ENCODE assay signal across 16 cellular contexts in the genomic region with DNA sequence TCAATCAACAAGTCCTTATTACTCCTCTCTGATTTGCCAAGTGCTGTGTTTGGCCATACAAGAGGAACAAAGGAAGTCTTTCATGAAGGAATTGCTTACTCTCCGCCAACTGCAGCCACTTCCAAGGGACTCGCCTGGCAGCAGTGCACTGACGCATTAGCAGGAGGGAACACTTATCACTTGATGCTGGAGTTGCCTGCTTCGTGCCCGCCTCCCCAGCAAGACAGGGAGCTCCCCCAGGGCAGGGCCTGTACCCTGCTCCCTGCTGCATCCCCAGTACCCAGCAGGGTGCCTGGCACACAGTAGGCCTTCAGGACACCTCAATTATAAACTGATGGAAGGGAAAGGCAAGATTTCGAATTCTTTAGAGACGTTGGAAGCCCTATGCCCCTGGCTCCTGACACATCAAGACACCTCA.
DNase-seq lines count a peak whose midpoint lies in the region; ATAC-seq and TF ChIP-seq lines count a peak whose summit lies in the region.
"Had no signal": no experiment of that assay in that cellular context is flagged by ENCODE, and none has a peak within 500 bp of the region (broad histone marks: within the 10 kb centered on the region; RNA-seq: fewer than 3 reads in every experiment).

No MANE protein-coding gene starts in this region.

- no peaks in the 10 kb centered on the region for H3K4me1 ChIP-seq in uterus

- intact Hi-C loops in uterus (cut with DNase I; ENCODE audit: low total_unique reads) = no loop called here

- no peak for ATAC-seq in GM21423 (IDR thresholded peaks at IDR 0.05; ENCODE audit: unreplicated experiment)

- no peaks in the 10 kb centered on the region for H3K9me3 ChIP-seq in uterus

- H3K4me3 ChIP-seq in uterus = no peak overlapping the region

- TF ChIP-seq POLR2A in uterus (IDR thresholded peaks at IDR 0.05) = no peak

- peak overlapping the region; percentile 11 for H3K27ac ChIP-seq in substantia nigra (ENCODE audit: low read depth, low read length, poor library complexity, severe bottlenecking)
- no peak overlapping the region for H3K27ac ChIP-seq in uterus
- H3K27ac ChIP-seq: 22Rv1, VCaP had no signal

- H3K27me3 ChIP-seq in uterus = no peaks in the 10 kb centered on the region

- DNase-seq in DMS79 (lab: John Stamatoyannopoulos, UW) = peak; percentile 4
- DNase-seq in DMS79 treated with DMSO at 0.1 percent for 48 hours (lab: John Stamatoyannopoulos, UW) = no peak
- DNase-seq in foreskin melanocyte = peak; percentile 62
- DNase-seq in midbrain (lab: John Stamatoyannopoulos, UW) = peak; percentile 82
- DNase-seq in substantia nigra (lab: John Stamatoyannopoulos, UW) = peak in 46 of 49 donors; percentile 7 to 90 (median 66)
- DNase-seq in uterus = no peak
- no peak for DNase-seq in ACHN
- DNase-seq: activated CD4-positive, alpha-beta memory T cell treated with anti-CD3 and anti-CD28 coated beads, Interleukin-2, amount 10 ng/mL, durations not matched to agents 7 days and 5 days; CD4-positive, alpha-beta memory T cell; mesendoderm; NCI-H2029 treated with DMSO at 0.1 percent for 48 hours; stimulated activated CD4-positive, alpha-beta T cell treated with anti-CD3 and anti-CD28 coated beads, Interleukin-15, amount 100 ng/mL, for 24 hours; SW 1271 had no signal

- TF ChIP-seq CTCF in uterus (IDR thresholded peaks at IDR 0.05) = no peak

- H3K36me3 ChIP-seq in uterus = no peaks in the 10 kb centered on the region

- in situ Hi-C loops in ACHN (cut with HindIII; ENCODE audit: low pct_ligation_motif_present, low pct_unique_long_range_greater_than_20kb, low sequenced_read_pairs) = no loop called here

Comparison
In these comparisons a context has a peak if more than half of its experiments do, and no peak if none do; other contexts are left out.
1. DNase-seq: peak in DMS79 (single experiment), foreskin melanocyte (single experiment), midbrain (single experiment) and substantia nigra (46 of 49); none in DMS79 treated with DMSO at 0.1 percent for 48 hours (single experiment), uterus (0 of 2) and ACHN (single experiment).